ENCODE assay signal across 23 cellular contexts in genomic region chr5:91076138-91076537, GRCh38.
"Had no signal": no experiment of that assay in that cellular context is flagged by ENCODE, and none has a peak within 500 bp of the region (broad histone marks: within the 10 kb centered on the region; RNA-seq: fewer than 3 reads in every experiment).

No MANE protein-coding gene starts in this region.

- H3K4me1 ChIP-seq: uterus had no signal

- H3K27me3 Mint-ChIP-seq: brain had no signal

- H3K9me3 Mint-ChIP-seq: activated CD4-positive, alpha-beta memory T cell treated with anti-CD3 and anti-CD28 coated beads for 36 hours; activated naive CD8-positive, alpha-beta T cell treated with anti-CD3 and anti-CD28 coated beads for 36 hours; activated T-helper 17 cell treated with anti-CD3 and anti-CD28 coated beads, Interleukin-2, amount 50 U/mL, for 72 hours; effector memory CD8-positive, alpha-beta T cell; nephron had no signal

- H3K27me3 ChIP-seq: esophagus squamous epithelium, tibial artery, uterus had no signal

- H3K27ac ChIP-seq: esophagus squamous epithelium, tibial artery, uterus had no signal

- H3K36me3 Mint-ChIP-seq: activated CD4-positive, alpha-beta memory T cell treated with anti-CD3 and anti-CD28 coated beads for 36 hours; activated CD8-positive, alpha-beta memory T cell treated with anti-CD3 and anti-CD28 coated beads, Interleukin-2, amount 10 ng/mL, durations not matched to agents 7 days and 5 days; activated naive CD8-positive, alpha-beta T cell treated with anti-CD3 and anti-CD28 coated beads for 36 hours had no signal

- H3K4me1 Mint-ChIP-seq: activated B cell treated with CpG ODN at 0.5 μM for 24 hours; activated CD8-positive, alpha-beta memory T cell treated with anti-CD3 and anti-CD28 coated beads, Interleukin-2, amount 10 ng/mL, durations not matched to agents 7 days and 5 days; activated T-helper 17 cell treated with anti-CD3 and anti-CD28 coated beads, Interleukin-2, amount 50 U/mL, for 72 hours had no signal

- H3K9me3 ChIP-seq: esophagus squamous epithelium, tibial artery, uterus had no signal

- DNase-seq: activated B cell treated with CpG ODN at 0.5 μM for 24 hours; activated CD4-positive, alpha-beta memory T cell treated with anti-CD3 and anti-CD28 coated beads for 36 hours; activated CD4-positive, alpha-beta T cell treated with anti-CD3 and anti-CD28 coated beads for 4 hours; activated CD8-positive, alpha-beta memory T cell treated with anti-CD3 and anti-CD28 coated beads, Interleukin-2, amount 10 ng/mL, durations not matched to agents 7 days and 5 days; activated naive CD4-positive, alpha-beta T cell; activated naive CD8-positive, alpha-beta T cell treated with anti-CD3 and anti-CD28 coated beads for 36 hours; amniotic stem cell; caudate nucleus; effector memory CD8-positive, alpha-beta T cell; esophagus squamous epithelium; mammary epithelial cell; midbrain; retina; stimulated activated CD4-positive, alpha-beta T cell treated with anti-CD3 and anti-CD28 coated beads, Interleukin-12 subunit alpha, Interleukin-12 subunit beta, amount 100 ng/mL, for 4 hours; stimulated activated CD4-positive, alpha-beta T cell treated with anti-CD3 and anti-CD28 coated beads, Interleukin-2, amount 100 ng/mL, for 24 hours; stimulated activated naive CD8-positive, alpha-beta T cell treated with anti-CD3 and anti-CD28 coated beads, Interleukin-15, Interleukin-2, amounts not matched to agents 100 U/mL and 50 U/mL, for 24 hours; substantia nigra; tibial artery; uterus had no signal

- H3K36me3 ChIP-seq: esophagus squamous epithelium, tibial artery, uterus had no signal

- H3K4me3 ChIP-seq: esophagus squamous epithelium, tibial artery, uterus had no signal

- ATAC-seq: activated CD8-positive, alpha-beta memory T cell treated with anti-CD3 and anti-CD28 coated beads, Interleukin-2, amount 10 ng/mL, durations not matched to agents 7 days and 5 days; activated T-helper 17 cell treated with anti-CD3 and anti-CD28 coated beads, Interleukin-2, amount 50 U/mL, for 72 hours; effector memory CD8-positive, alpha-beta T cell; left lobe of liver; stimulated activated naive CD8-positive, alpha-beta T cell treated with anti-CD3 and anti-CD28 coated beads, Interleukin-15, Interleukin-2, amounts not matched to agents 100 U/mL and 50 U/mL, for 24 hours had no signal

- H3K4me3 Mint-ChIP-seq: activated B cell treated with CpG ODN at 0.5 μM for 24 hours; activated CD4-positive, alpha-beta memory T cell treated with anti-CD3 and anti-CD28 coated beads for 36 hours; activated CD8-positive, alpha-beta memory T cell treated with anti-CD3 and anti-CD28 coated beads, Interleukin-2, amount 10 ng/mL, durations not matched to agents 7 days and 5 days; activated naive CD8-positive, alpha-beta T cell treated with anti-CD3 and anti-CD28 coated beads for 36 hours; activated T-helper 17 cell treated with anti-CD3 and anti-CD28 coated beads, Interleukin-2, amount 50 U/mL, for 72 hours; brain; effector memory CD8-positive, alpha-beta T cell; nephron had no signal

- H3K27ac Mint-ChIP-seq: activated B cell treated with CpG ODN at 0.5 μM for 24 hours; activated CD4-positive, alpha-beta memory T cell treated with anti-CD3 and anti-CD28 coated beads for 36 hours; activated CD8-positive, alpha-beta memory T cell treated with anti-CD3 and anti-CD28 coated beads, Interleukin-2, amount 10 ng/mL, durations not matched to agents 7 days and 5 days; activated naive CD8-positive, alpha-beta T cell treated with anti-CD3 and anti-CD28 coated beads for 36 hours; activated T-helper 17 cell treated with anti-CD3 and anti-CD28 coated beads, Interleukin-2, amount 50 U/mL, for 72 hours; brain; effector memory CD8-positive, alpha-beta T cell had no signal
